ENCODE assay signal across 17 cellular contexts in genomic region chr18:35851286-35851967, GRCh38.
"Had no signal": no experiment of that assay in that cellular context is flagged by ENCODE, and none has a peak within 500 bp of the region (broad histone marks: within the 10 kb centered on the region; RNA-seq: fewer than 3 reads in every experiment).

No MANE protein-coding gene starts in this region.

- DNase-seq: activated naive CD4-positive, alpha-beta T cell treated with anti-CD3 and anti-CD28 coated beads, Interleukin-2, amount 50 U/mL, for 16 hours; activated T-cell treated with anti-CD3 and anti-CD28 coated beads, Interleukin-2, amount 50 U/mL, for 1 hour; adrenal gland; colonic mucosa; effector memory CD4-positive, alpha-beta T cell; gastrocnemius medialis; kidney; left ventricle myocardium inferior; mesenchymal stem cell; stomach had no signal

- H3K9ac ChIP-seq: parathyroid adenoma had no signal

- H3K36me3 ChIP-seq: adrenal gland, colonic mucosa, gastrocnemius medialis, left ventricle myocardium inferior, right atrium auricular region, stomach had no signal

- H3K4me1 ChIP-seq: adrenal gland, colonic mucosa, gastrocnemius medialis, left ventricle myocardium inferior, parathyroid adenoma, stomach had no signal

- H3K27ac ChIP-seq: adrenal gland, colonic mucosa, epithelial cell of prostate, gastrocnemius medialis, hepatocyte, left ventricle myocardium inferior, parathyroid adenoma, right atrium auricular region, skin epidermis, stomach had no signal

- H3K79me2 ChIP-seq: hepatocyte, parathyroid adenoma had no signal

- H3K9me3 ChIP-seq: adrenal gland, colonic mucosa, gastrocnemius medialis, left ventricle myocardium inferior, right atrium auricular region, stomach had no signal

- H3K4me3 ChIP-seq: adrenal gland, colonic mucosa, gastrocnemius medialis, hepatocyte, left ventricle myocardium inferior, right atrium auricular region, skin epidermis, stomach had no signal

- H2AFZ ChIP-seq: hepatocyte, parathyroid adenoma had no signal

- H3K4me2 ChIP-seq: hepatocyte had no signal

- H3K27me3 ChIP-seq: colonic mucosa, gastrocnemius medialis, hepatocyte, right atrium auricular region had no signal

- ATAC-seq: activated CD4-positive, CD25-positive, alpha-beta regulatory T cell treated with anti-CD3 and anti-CD28 coated beads, Interleukin-2, amount 50 U/mL, for 24 hours; gastrocnemius medialis had no signal

- FAIRE-seq: kidney, urothelium cell line had no signal
